Comparison of ENCODE assay signal across 24 cellular contexts in genomic region chr14:46325777-46326176, GRCh38.
"Had no signal": no experiment of that assay in that cellular context is flagged by ENCODE, and none has a peak within 500 bp of the region (broad histone marks: within the 10 kb centered on the region; RNA-seq: fewer than 3 reads in every experiment).

No MANE protein-coding gene starts in this region.

- H3K4me1 ChIP-seq: colonic mucosa, esophagus muscularis mucosa, esophagus squamous epithelium, foreskin keratinocyte, gastrocnemius medialis, gastroesophageal sphincter, heart left ventricle, heart right ventricle had no signal

- H3K79me2 ChIP-seq: hepatocyte had no signal

- H3K4me2 ChIP-seq: hepatocyte had no signal

- DNase-seq: colonic mucosa; cortex of kidney; dermis blood vessel endothelial cell; dorsolateral prefrontal cortex; effector CD4-positive, alpha-beta T cell; effector CD8-positive, alpha-beta T cell; effector memory CD4-positive, alpha-beta T cell; effector memory CD8-positive, alpha-beta T cell; erythroblast; esophagus squamous epithelium; foreskin fibroblast; foreskin melanocyte; gastrocnemius medialis; glutamatergic neuron; heart left ventricle; heart right ventricle had no signal

- H3K27me3 Mint-ChIP-seq: dendritic cell treated with granulocyte-macrophage colony-stimulating factor and Interleukin-4, amounts not matched to agents 40 ng/mL and 50 ng/mL, for 4 days; effector memory CD8-positive, alpha-beta T cell had no signal

- H3K4me3 ChIP-seq: colonic mucosa, coronary artery, dorsolateral prefrontal cortex, esophagus muscularis mucosa, esophagus squamous epithelium, gastrocnemius medialis, gastroesophageal sphincter, heart left ventricle, heart right ventricle, hepatocyte had no signal

- H2AFZ ChIP-seq: hepatocyte had no signal

- H3K27ac Mint-ChIP-seq: dendritic cell treated with granulocyte-macrophage colony-stimulating factor and Interleukin-4, amounts not matched to agents 40 ng/mL and 50 ng/mL, for 4 days; effector memory CD8-positive, alpha-beta T cell; endodermal cell had no signal

- H3K9me3 Mint-ChIP-seq: endodermal cell had no signal

- H3K36me3 ChIP-seq: colonic mucosa, esophagus muscularis mucosa, esophagus squamous epithelium, gastrocnemius medialis, gastroesophageal sphincter, heart left ventricle, heart right ventricle had no signal

- H3K4me3 Mint-ChIP-seq: dendritic cell treated with granulocyte-macrophage colony-stimulating factor and Interleukin-4, amounts not matched to agents 40 ng/mL and 50 ng/mL, for 4 days; effector memory CD8-positive, alpha-beta T cell; endodermal cell had no signal

- H3K27me3 ChIP-seq: colonic mucosa, dorsolateral prefrontal cortex, esophagus muscularis mucosa, esophagus squamous epithelium, foreskin keratinocyte, gastrocnemius medialis, gastroesophageal sphincter, heart left ventricle, heart right ventricle, hepatocyte had no signal

- H3K9me3 ChIP-seq: colonic mucosa, esophagus muscularis mucosa, esophagus squamous epithelium, gastrocnemius medialis, gastroesophageal sphincter, heart left ventricle, heart right ventricle had no signal

- H3K27ac ChIP-seq: colonic mucosa, coronary artery, dorsolateral prefrontal cortex, epithelial cell of prostate, esophagus muscularis mucosa, esophagus squamous epithelium, foreskin keratinocyte, gastrocnemius medialis, gastroesophageal sphincter, heart left ventricle, heart right ventricle, hepatocyte had no signal
